12 cellular contexts compared by ENCODE assay signal in the genomic region with DNA sequence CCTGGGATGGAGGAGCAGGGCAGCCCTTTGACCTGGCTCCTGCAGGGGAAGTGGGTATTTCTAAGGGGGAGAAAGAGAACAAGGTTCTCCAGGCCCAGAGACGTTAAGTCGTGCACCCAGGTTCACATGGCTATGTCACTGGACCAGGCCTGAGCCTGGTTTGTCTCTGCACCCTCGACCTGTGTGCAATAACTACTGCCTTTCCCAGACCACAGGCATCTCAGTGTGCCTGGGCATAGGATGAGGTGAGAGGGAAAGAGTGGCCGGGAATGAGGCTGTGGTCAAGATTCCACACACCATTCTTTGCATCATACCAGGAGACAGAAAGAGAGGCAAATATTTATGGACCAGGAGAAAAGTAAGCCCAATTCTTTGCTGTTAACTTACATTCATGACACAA.
DNase-seq lines count a peak whose midpoint lies in the region; ATAC-seq, FAIRE-seq and TF ChIP-seq lines count a peak whose summit lies in the region.
"Had no signal": no experiment of that assay in that cellular context is flagged by ENCODE, and none has a peak within 500 bp of the region (broad histone marks: within the 10 kb centered on the region; RNA-seq: fewer than 3 reads in every experiment).

No MANE protein-coding gene starts in this region.

- no peak overlapping the region for H3K4me3 ChIP-seq in AG09309 (ENCODE audit: control insufficient read depth, low read depth, low read length)
- H3K4me3 ChIP-seq in astrocyte of the spinal cord (ENCODE audit: low read depth, low read length), result no peak overlapping the region
- no peak overlapping the region for H3K4me3 ChIP-seq in mesendoderm (ENCODE audit: low read length)
- no peak overlapping the region for H3K4me3 ChIP-seq in Karpas-422 (ENCODE audit: low read length)

- H3K9me3 ChIP-seq in Karpas-422 (ENCODE audit: low read length), result no peaks in the 10 kb centered on the region

- DNase-seq in AG09309 (ENCODE audit: low read depth) (peak; percentile 57), HTR-8/SVneo (ENCODE audit: insufficient read length, low spot score) (peak; percentile 42), astrocyte of the spinal cord (ENCODE audit: low read depth, low spot score) (peak; percentile 85), mesendoderm (peak; percentile 33), Karpas-422 (no peak), COLO829 (ENCODE audit: low spot score) (no peak)
- DNase-seq: activated naive CD4-positive, alpha-beta T cell treated with Interleukin-2 at 50 U/mL for 16 hours; COR-L47; effector memory CD4-positive, alpha-beta T cell; SHP77 had no signal

- H2BK15ac ChIP-seq in mesendoderm (replicated peaks; ENCODE audit: low read depth), result no peak overlapping the region

- H3K27ac ChIP-seq in mesendoderm (ENCODE audit: low read depth, low read length) (no peak overlapping the region), Karpas-422 (ENCODE audit: low read length) (no peak overlapping the region)

- no peaks in the 10 kb centered on the region for H3K79me1 ChIP-seq in mesendoderm (ENCODE audit: low read length)

- no peak overlapping the region for H2AFZ ChIP-seq in Karpas-422 (ENCODE audit: low read length)

- ATAC-seq in GM18517 (IDR thresholded peaks at IDR 0.05; ENCODE audit: unreplicated experiment) (no peak), HG03521 (IDR thresholded peaks at IDR 0.05; ENCODE audit: unreplicated experiment) (no peak)

- in situ Hi-C loops in astrocyte of the spinal cord (cut with HindIII; ENCODE audit: low sequenced_read_pairs), result no loop called here

- H4K20me1 ChIP-seq in Karpas-422 (ENCODE audit: insufficient read depth, low read depth, low read length), result no peaks in the 10 kb centered on the region

- FAIRE-seq in HTR-8/SVneo (lab: Jason Lieb, UNC), result peak; percentile 16

- no CpG with 5 or more reads among the region's 4 CpGs for WGBS in mesendoderm (ENCODE audit: extremely low coverage, insufficient coverage, low lambda C conversion rate)

- H3K79me2 ChIP-seq in mesendoderm (ENCODE audit: control insufficient read depth, insufficient read depth, low read length) (no peaks in the 10 kb centered on the region), Karpas-422 (ENCODE audit: low read length) (no peaks in the 10 kb centered on the region)

- H3K4me2 ChIP-seq in mesendoderm (ENCODE audit: low read length) (no peak overlapping the region), Karpas-422 (ENCODE audit: low read depth, low read length, poor library complexity, severe bottlenecking) (no peak overlapping the region)

- H3K4ac ChIP-seq in mesendoderm (ENCODE audit: low read depth, low read length), result no peak overlapping the region

- H4K5ac ChIP-seq in mesendoderm (ENCODE audit: low read length), result no peak overlapping the region

- peak overlapping the region; percentile 12 for H3K56ac ChIP-seq in mesendoderm (ENCODE audit: low read length)

- H3K9me2 ChIP-seq in Karpas-422 (replicated peaks; ENCODE audit: insufficient read depth, low read length), result no peaks in the 10 kb centered on the region

- H3K9ac ChIP-seq in mesendoderm (ENCODE audit: low read length), result no peak overlapping the region
- no peak overlapping the region for H3K9ac ChIP-seq in Karpas-422 (ENCODE audit: low read length)

- TF ChIP-seq CTCF in AG09309 (IDR thresholded peaks at IDR 0.05; ENCODE audit: control insufficient read depth, insufficient read depth, low read depth, low read length, missing control alignments) (no peak), astrocyte of the spinal cord (IDR thresholded peaks at IDR 0.05; ENCODE audit: low read depth, low read length) (no peak)

- no peak overlapping the region for H3K23ac ChIP-seq in mesendoderm (ENCODE audit: low read length)

- H3K18ac ChIP-seq in mesendoderm (ENCODE audit: low read length), result no peak overlapping the region

- H3K4me1 ChIP-seq in mesendoderm (ENCODE audit: control insufficient read depth, low read depth, low read length) (peaks cover 10% of the 10 kb centered on the region), Karpas-422 (ENCODE audit: low read length) (no peaks in the 10 kb centered on the region; the same call in 1 of the 2 replicates)

- H2BK120ac ChIP-seq in mesendoderm (ENCODE audit: low read depth, low read length), result no peak overlapping the region

- no peak overlapping the region for H4K8ac ChIP-seq in mesendoderm (ENCODE audit: low read depth, low read length)

- no peak overlapping the region for H2BK5ac ChIP-seq in mesendoderm (ENCODE audit: low read length)

- H3K36me3 ChIP-seq in mesendoderm (ENCODE audit: control insufficient read depth, insufficient read depth, low read length) (no peaks in the 10 kb centered on the region), Karpas-422 (ENCODE audit: insufficient read depth, low read length) (no peaks in the 10 kb centered on the region)

- no peaks in the 10 kb centered on the region for H3K27me3 ChIP-seq in mesendoderm (ENCODE audit: insufficient read depth, low read length, poor library complexity)
- no peaks in the 10 kb centered on the region for H3K27me3 ChIP-seq in Karpas-422 (ENCODE audit: low read length)

- no peak overlapping the region for H2AK5ac ChIP-seq in mesendoderm (ENCODE audit: low read length)

Comparison
In these comparisons a context has a peak if more than half of its experiments do, and no peak if none do; other contexts are left out.
1. DNase-seq: peak in AG09309 (single experiment), HTR-8/SVneo (single experiment), astrocyte of the spinal cord (single experiment) and mesendoderm (single experiment); none in Karpas-422 (single experiment) and COLO829 (single experiment).